In the genomic region with DNA sequence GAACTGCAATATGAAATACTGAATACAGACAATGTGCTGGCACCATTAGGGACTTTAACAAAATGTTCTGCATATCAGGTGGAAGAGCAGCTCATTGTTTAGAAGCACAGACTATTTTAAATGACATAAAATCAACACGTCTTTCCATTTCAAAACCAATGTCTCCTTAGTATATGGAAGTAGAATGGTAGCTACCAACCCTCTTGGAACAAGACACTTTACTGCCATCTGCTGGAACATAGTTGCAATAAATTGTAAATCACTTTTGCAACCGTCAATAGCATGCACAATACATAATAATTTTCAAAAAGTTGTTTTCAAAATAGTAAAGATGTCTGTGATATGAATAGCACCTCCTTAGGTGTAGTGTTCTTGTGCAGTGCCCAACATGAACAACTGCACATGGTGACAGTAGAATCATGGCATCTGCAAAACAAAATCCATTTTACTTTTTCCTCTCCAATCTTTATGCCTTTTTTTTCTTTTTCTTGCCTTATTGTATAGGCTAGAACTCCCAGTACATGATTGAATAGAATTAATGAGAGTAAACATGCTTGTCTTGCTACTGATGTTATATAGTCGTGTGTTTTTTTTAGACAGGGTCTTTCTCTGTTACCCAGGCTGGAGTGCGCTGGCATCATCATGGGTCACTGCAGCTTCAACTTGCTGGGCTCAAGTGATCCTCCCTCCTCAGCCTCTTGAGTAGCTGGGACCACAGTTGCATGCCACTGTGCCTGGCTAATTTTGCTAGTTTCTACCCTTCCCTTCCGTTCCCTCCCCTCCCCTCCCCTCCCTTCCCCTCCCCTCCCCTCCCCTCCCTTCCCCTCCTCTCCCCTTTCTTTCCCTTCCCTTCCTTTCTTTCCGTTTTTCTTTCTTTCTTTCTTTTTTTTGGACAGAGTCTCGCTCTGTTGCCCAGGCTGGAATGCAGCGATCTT, we compare ENCODE assay signal across 9 cellular contexts. TPM values are rescaled to one million over a fixed set of nuclear protein-coding genes. Genes with fewer than 3 reads are reported as not detected.
DNase-seq lines count a peak whose midpoint lies in the region; ATAC-seq and TF ChIP-seq lines count a peak whose summit lies in the region.
"Had no signal": no experiment of that assay in that cellular context is flagged by ENCODE, and none has a peak within 500 bp of the region (broad histone marks: within the 10 kb centered on the region; RNA-seq: fewer than 3 reads in every experiment).

No MANE protein-coding gene starts in this region.

- intact Hi-C loops in CD14-positive monocyte (cut with micrococcal nuclease): loop anchor here in 1 of 2 donors (10.0 kb wide), 1 partner anchor 355 kb away; no protein-coding TSS in a partner anchor

- no peaks in the 10 kb centered on the region for H3K36me3 ChIP-seq in GM23338 (ENCODE audit: insufficient read depth)
- no peaks in the 10 kb centered on the region for H3K36me3 ChIP-seq in kidney epithelial cell (ENCODE audit: control insufficient read depth, insufficient read depth, low read length)

- DNase-seq in CD14-positive monocyte (ENCODE audit: low spot score) (no peak), GM23338 (ENCODE audit: low spot score) (peak; percentile 81), NCI-H460 (ENCODE audit: extremely low read depth, low read depth) (peak; percentile 50), astrocyte of the spinal cord (ENCODE audit: low read depth, low spot score) (peak; percentile 67), kidney epithelial cell (ENCODE audit: low read depth) (no peak), T-helper 9 cell (no peak), occipital lobe (lab: John Stamatoyannopoulos, UW) (no peak)
- no peak for DNase-seq in activated CD8-positive, alpha-beta memory T cell treated with anti-CD3 and anti-CD28 coated beads, Interleukin-2, amount 50 U/mL, for 4 hours
- DNase-seq: left cardiac atrium had no signal

- H3K4me3 ChIP-seq in GM23338 (no peak overlapping the region), astrocyte of the spinal cord (ENCODE audit: low read depth, low read length) (no peak overlapping the region), kidney epithelial cell (ENCODE audit: low read depth, low read length) (no peak overlapping the region)

- H3K4me2 ChIP-seq in GM23338: no peak overlapping the region

- H3K27ac Mint-ChIP-seq in CD14-positive monocyte (no peak overlapping the region), GM23338 (no peak overlapping the region)

- H3K9me3 Mint-ChIP-seq in CD14-positive monocyte (peaks cover 0 to 7% (median 2%) of the 10 kb centered on the region in 7 donors), GM23338 (peaks cover 9% of the 10 kb centered on the region; the same call in 2 of the 3 replicates)

- H2AFZ ChIP-seq in GM23338: no peak overlapping the region

- no peaks in the 10 kb centered on the region for H3F3A ChIP-seq in GM23338 (replicated peaks; ENCODE audit: low read depth)

- in situ Hi-C loops in astrocyte of the spinal cord (cut with HindIII; ENCODE audit: low sequenced_read_pairs): no loop called here

- no peak overlapping the region for H3K27ac ChIP-seq in GM23338 (ENCODE audit: low read depth)

- peaks cover 18 to 21% (median 20%) of the 10 kb centered on the region in 3 donors for H3K27me3 Mint-ChIP-seq in CD14-positive monocyte (ENCODE audit: low read depth in 3 of 3)
- H3K27me3 Mint-ChIP-seq in GM23338 (ENCODE audit: insufficient read depth, low read depth, poor library complexity): peaks cover 13% of the 10 kb centered on the region

- ATAC-seq in GM23338: peak; percentile 46; the same call in 2 of the 3 replicates

- H3K9me2 ChIP-seq in GM23338 (ENCODE audit: insufficient read depth): 0 out of 2 replicates have a peak, but pooled peaks cover 4% of the 10 kb centered on the region

- no peaks in the 10 kb centered on the region for H3K79me2 ChIP-seq in GM23338 (replicated peaks; ENCODE audit: insufficient read depth)

- no peaks in the 10 kb centered on the region for H4K20me1 ChIP-seq in GM23338 (replicated peaks; ENCODE audit: insufficient read depth)

- H3K36me3 Mint-ChIP-seq in CD14-positive monocyte (no peaks in the 10 kb centered on the region), GM23338 (ENCODE audit: low read depth) (no peaks in the 10 kb centered on the region)

- H3K4me3 Mint-ChIP-seq in CD14-positive monocyte (no peak overlapping the region), GM23338 (no peak overlapping the region)

- H3K4me1 Mint-ChIP-seq in CD14-positive monocyte (no peaks in the 10 kb centered on the region), GM23338 (no peaks in the 10 kb centered on the region)

- TF ChIP-seq CTCF in CD14-positive monocyte (IDR thresholded peaks at IDR 0.05): peak; percentile 77
- TF ChIP-seq CTCF in GM23338 (conservative IDR thresholded peaks at IDR 0.05; ENCODE audit: low read depth in 2 of 2): peak; percentile 67 to 75
- peak; percentile 56 for TF ChIP-seq CTCF in astrocyte of the spinal cord (IDR thresholded peaks at IDR 0.05; ENCODE audit: low read depth, low read length)
- peak; percentile 40 for TF ChIP-seq CTCF in kidney epithelial cell (IDR thresholded peaks at IDR 0.05; ENCODE audit: insufficient read depth, low read length, poor library complexity, severe bottlenecking)

- H3K4me1 ChIP-seq in GM23338 (ENCODE audit: insufficient read depth): no peaks in the 10 kb centered on the region

- H3K27me3 ChIP-seq in GM23338 (ENCODE audit: insufficient read depth): no peaks in the 10 kb centered on the region
- no peaks in the 10 kb centered on the region for H3K27me3 ChIP-seq in kidney epithelial cell (ENCODE audit: control insufficient read depth, insufficient read depth, low read length)

TF ChIP-seq in GM23338, 12 proteins besides CTCF, POLR2A, EP300 and RAD21 (continues in another document):
- TF ChIP-seq ZNF331 (CRISPR knock-in tag; IDR thresholded peaks at IDR 0.05; ENCODE audit: low read depth) (no peak), STAT1 (IDR thresholded peaks at IDR 0.05; ENCODE audit: unreplicated experiment) (no peak), POLR2AphosphoS5 (IDR thresholded peaks at IDR 0.05; ENCODE audit: low read depth) (no peak), ZNF114 (CRISPR knock-in tag; IDR thresholded peaks at IDR 0.05) (no peak), EZH2 (IDR thresholded peaks at IDR 0.05; ENCODE audit: low read depth, unreplicated experiment) (no peak), NANOG (IDR thresholded peaks at IDR 0.05; ENCODE audit: borderline replicate concordance) (no peak)
- TF ChIP-seq, protein P1, sequence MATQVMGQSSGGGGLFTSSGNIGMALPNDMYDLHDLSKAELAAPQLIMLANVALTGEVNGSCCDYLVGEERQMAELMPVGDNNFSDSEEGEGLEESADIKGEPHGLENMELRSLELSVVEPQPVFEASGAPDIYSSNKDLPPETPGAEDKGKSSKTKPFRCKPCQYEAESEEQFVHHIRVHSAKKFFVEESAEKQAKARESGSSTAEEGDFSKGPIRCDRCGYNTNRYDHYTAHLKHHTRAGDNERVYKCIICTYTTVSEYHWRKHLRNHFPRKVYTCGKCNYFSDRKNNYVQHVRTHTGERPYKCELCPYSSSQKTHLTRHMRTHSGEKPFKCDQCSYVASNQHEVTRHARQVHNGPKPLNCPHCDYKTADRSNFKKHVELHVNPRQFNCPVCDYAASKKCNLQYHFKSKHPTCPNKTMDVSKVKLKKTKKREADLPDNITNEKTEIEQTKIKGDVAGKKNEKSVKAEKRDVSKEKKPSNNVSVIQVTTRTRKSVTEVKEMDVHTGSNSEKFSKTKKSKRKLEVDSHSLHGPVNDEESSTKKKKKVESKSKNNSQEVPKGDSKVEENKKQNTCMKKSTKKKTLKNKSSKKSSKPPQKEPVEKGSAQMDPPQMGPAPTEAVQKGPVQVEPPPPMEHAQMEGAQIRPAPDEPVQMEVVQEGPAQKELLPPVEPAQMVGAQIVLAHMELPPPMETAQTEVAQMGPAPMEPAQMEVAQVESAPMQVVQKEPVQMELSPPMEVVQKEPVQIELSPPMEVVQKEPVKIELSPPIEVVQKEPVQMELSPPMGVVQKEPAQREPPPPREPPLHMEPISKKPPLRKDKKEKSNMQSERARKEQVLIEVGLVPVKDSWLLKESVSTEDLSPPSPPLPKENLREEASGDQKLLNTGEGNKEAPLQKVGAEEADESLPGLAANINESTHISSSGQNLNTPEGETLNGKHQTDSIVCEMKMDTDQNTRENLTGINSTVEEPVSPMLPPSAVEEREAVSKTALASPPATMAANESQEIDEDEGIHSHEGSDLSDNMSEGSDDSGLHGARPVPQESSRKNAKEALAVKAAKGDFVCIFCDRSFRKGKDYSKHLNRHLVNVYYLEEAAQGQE (IDR thresholded peaks at IDR 0.05; ENCODE audit: unreplicated experiment): no peak

RNA-seq across cellular contexts. Expression of a gene that starts 7.8 kb away (rescaled TPM):
- polyA plus RNA-seq in CD14-positive monocyte (under 1 TPM; 0.24 to 0.39 TPM), GM23338 (2016; fragmentation: Nextera tagmentation; extraction: Ambion mirVana) (0.61 and 1.5 TPM in 2 replicates)
- total RNA-seq in GM23338 (2014; rRNA removed; shearing (Covaris generic)): 0.54 and 1.1 TPM in 2 replicates
- 0.37 and 0.69 TPM in 2 replicates for total RNA-seq in NCI-H460 (2014; rRNA removed; shearing (Covaris generic))
- polyA plus RNA-seq in NCI-H460 (2014; cell fraction: nucleus; rRNA removed): 0.29 TPM in 1 of 2 replicates, not detected in the other
- total RNA-seq in kidney epithelial cell (0.41 and 0.63 TPM in 2 replicates), occipital lobe (1.6 TPM)

RNA-seq across cellular contexts. Expression of a gene that starts 17.1 kb away (rescaled TPM):
- polyA plus RNA-seq in CD14-positive monocyte: 1 to 10 TPM in 1 of 2 donors, under 1 TPM in 1; 0.80 to 2.5 TPM
- total RNA-seq in GM23338 (2014; rRNA removed; shearing (Covaris generic)): 8.7 and 12.0 TPM in 2 replicates
- polyA plus RNA-seq in GM23338 (2016; fragmentation: Nextera tagmentation; extraction: Ambion mirVana): 3.0 and 3.1 TPM in 2 replicates
- 5.5 and 9.6 TPM in 2 replicates for total RNA-seq in NCI-H460 (2014; rRNA removed; shearing (Covaris generic))
- 5.7 and 10.0 TPM in 2 replicates for polyA plus RNA-seq in NCI-H460 (2014; cell fraction: nucleus; rRNA removed)
- total RNA-seq in kidney epithelial cell: 3.8 and 4.0 TPM in 2 replicates
- total RNA-seq in occipital lobe: 44.8 TPM

RNA-seq across cellular contexts. Expression of a gene that starts 29.3 kb away (rescaled TPM):
- polyA plus RNA-seq in CD14-positive monocyte (10 to 100 TPM; 12.9 to 17.1 TPM), GM23338 (2016; fragmentation: Nextera tagmentation; extraction: Ambion mirVana) (0.75 and 0.86 TPM in 2 replicates)
- total RNA-seq in GM23338 (2014; rRNA removed; shearing (Covaris generic)): 3.2 and 3.4 TPM in 2 replicates
- 22.9 and 23.5 TPM in 2 replicates for total RNA-seq in NCI-H460 (2014; rRNA removed; shearing (Covaris generic))
- polyA plus RNA-seq in NCI-H460 (2014; cell fraction: nucleus; rRNA removed): 61.0 and 71.7 TPM in 2 replicates
- total RNA-seq in kidney epithelial cell (8.8 and 10.8 TPM in 2 replicates), occipital lobe (0.16 TPM)

RNA-seq across cellular contexts. Expression of a gene that starts 55.3 kb away (rescaled TPM):
- polyA plus RNA-seq in CD14-positive monocyte (1 to 10 TPM; 1.3 to 2.4 TPM), GM23338 (2016; fragmentation: Nextera tagmentation; extraction: Ambion mirVana) (14.0 and 15.7 TPM in 2 replicates)
- total RNA-seq in GM23338 (2014; rRNA removed; shearing (Covaris generic)): 6.3 and 13.2 TPM in 2 replicates
- total RNA-seq in NCI-H460 (2014; rRNA removed; shearing (Covaris generic)): 20.9 and 21.8 TPM in 2 replicates
- 35.9 and 46.5 TPM in 2 replicates for polyA plus RNA-seq in NCI-H460 (2014; cell fraction: nucleus; rRNA removed)
- total RNA-seq in kidney epithelial cell (22.1 and 27.7 TPM in 2 replicates), occipital lobe (6.4 TPM)

Comparison
In these comparisons a context has a peak if more than half of its experiments do, and no peak if none do; other contexts are left out.
1. DNase-seq: peak in GM23338 (single experiment), NCI-H460 (single experiment) and astrocyte of the spinal cord (single experiment); none in CD14-positive monocyte (single experiment), kidney epithelial cell (single experiment), T-helper 9 cell (single experiment), occipital lobe (single experiment) and activated CD8-positive, alpha-beta memory T cell treated with anti-CD3 and anti-CD28 coated beads, Interleukin-2, amount 50 U/mL, for 4 hours (single experiment).
2. Peak in every context shown above with its lines, with median percentiles within 50 percentile points of each other: CTCF ChIP-seq.